In the genomic region with DNA sequence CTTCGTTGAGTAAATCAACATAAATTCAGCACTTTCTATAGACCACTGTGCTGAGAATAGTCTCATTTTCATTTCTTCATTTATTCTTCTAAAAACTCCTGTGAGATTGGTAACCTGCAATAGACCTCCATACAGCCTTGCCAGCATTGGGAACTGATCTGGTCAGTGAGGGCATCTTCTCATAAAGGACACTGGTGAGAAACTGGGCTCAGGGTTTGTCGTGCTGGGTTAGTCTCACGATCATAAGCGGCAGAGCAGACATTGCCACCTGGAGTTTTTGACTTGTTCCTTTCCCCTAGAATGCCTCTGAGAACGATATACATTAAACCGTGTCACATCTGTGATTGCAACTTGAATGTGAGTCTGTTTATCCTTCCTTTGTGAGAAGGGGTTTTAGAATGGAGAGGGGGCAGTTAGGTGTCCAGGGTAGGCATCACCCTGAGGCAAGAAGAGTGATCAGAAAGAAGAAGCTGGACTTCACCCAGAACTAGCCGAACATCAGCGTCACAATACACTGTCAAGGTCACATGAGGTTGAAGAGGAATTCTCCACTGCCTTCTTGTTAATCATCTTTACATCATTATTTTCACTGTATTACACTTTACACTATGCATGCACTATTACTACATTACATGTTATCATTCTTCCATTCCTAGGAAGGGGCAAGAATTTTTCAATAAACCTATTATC, we compare ENCODE assay signal across 13 cellular contexts. TPM values are rescaled to one million over a fixed set of nuclear protein-coding genes. Genes with fewer than 3 reads are reported as not detected.
DNase-seq lines count a peak whose midpoint lies in the region; ATAC-seq and TF ChIP-seq lines count a peak whose summit lies in the region.
"Had no signal": no experiment of that assay in that cellular context is flagged by ENCODE, and none has a peak within 500 bp of the region (broad histone marks: within the 10 kb centered on the region; RNA-seq: fewer than 3 reads in every experiment).

No MANE protein-coding gene starts in this region.

- peaks cover 10% of the 10 kb centered on the region for H3K4me1 ChIP-seq in CD4-positive, alpha-beta memory T cell (ENCODE audit: insufficient read depth, low read length)
- H3K4me1 ChIP-seq in GM23338 (ENCODE audit: insufficient read depth) (peaks cover 10% of the 10 kb centered on the region; the same call in 1 of the 2 replicates), ascending aorta (peaks cover 0 to 20% of the 10 kb centered on the region in 2 donors), left lung (peaks cover 0 to 5% of the 10 kb centered on the region in 2 donors)

- peaks cover 0 to 1% (median 0%) of the 10 kb centered on the region in 8 donors for H3K9me3 Mint-ChIP-seq in CD4-positive, alpha-beta memory T cell
- H3K9me3 Mint-ChIP-seq in GM23338 = peaks cover 3% of the 10 kb centered on the region; the same call in 1 of the 3 replicates
- no peaks in the 10 kb centered on the region for H3K9me3 Mint-ChIP-seq in natural killer cell

- no peak overlapping the region for H3K4me3 ChIP-seq in CD4-positive, alpha-beta memory T cell (ENCODE audit: low read length in 2 of 2)
- H3K4me3 ChIP-seq in GM23338 = peak overlapping the region; percentile 86; the same call in 1 of the 2 replicates
- H3K4me3 ChIP-seq in ascending aorta = peak overlapping the region; percentile 4 to 94
- H3K4me3 ChIP-seq in left lung = no peak overlapping the region

- H4K20me1 ChIP-seq in GM23338 (replicated peaks; ENCODE audit: insufficient read depth) = 0 out of 2 replicates have a peak, but pooled peaks cover 3% of the 10 kb centered on the region

- H3K36me3 Mint-ChIP-seq in CD4-positive, alpha-beta memory T cell = no peaks in the 10 kb centered on the region
- H3K36me3 Mint-ChIP-seq in GM23338 (ENCODE audit: low read depth) = no peaks in the 10 kb centered on the region
- no peaks in the 10 kb centered on the region for H3K36me3 Mint-ChIP-seq in natural killer cell

- peak overlapping the region in 6 of 8 donors; percentile 11 to 79 (median 52) for H3K4me3 Mint-ChIP-seq in CD4-positive, alpha-beta memory T cell
- H3K4me3 Mint-ChIP-seq in GM23338 (peak overlapping the region; percentile 88), natural killer cell (peak overlapping the region; percentile 85)

- H3F3A ChIP-seq in GM23338 (replicated peaks; ENCODE audit: low read depth) = no peaks in the 10 kb centered on the region

- CTCF ChIA-PET in CD4-positive, alpha-beta memory T cell (lab: Charles Lee; ENCODE audit: partially characterized antibody) = no interaction called here

- H2AFZ ChIP-seq in GM23338 = no peak overlapping the region

- no peak for DNase-seq in CD4-positive, alpha-beta memory T cell
- DNase-seq in GM23338 (ENCODE audit: low spot score) = no peak
- no peak for DNase-seq in ascending aorta (ENCODE audit: low spot score in 2 of 2)
- no peak for DNase-seq in natural killer cell
- DNase-seq in DMS114 treated with DMSO at 0.1 percent for 48 hours (lab: John Stamatoyannopoulos, UW; ENCODE audit: unreplicated experiment) = no peak
- no peak for DNase-seq in left lung
- no peak for DNase-seq in activated CD4-positive, CD25-positive, alpha-beta regulatory T cell treated with anti-CD3 and anti-CD28 coated beads, Interleukin-2, amount 50 U/mL, for 72 hours
- DNase-seq: DND-41; effector memory CD4-positive, alpha-beta T cell; foreskin keratinocyte; NCI-H2029 had no signal

- no peak for ATAC-seq in GM23338
- ATAC-seq in natural killer cell = no peak
- ATAC-seq in GM19324 (IDR thresholded peaks at IDR 0.05; ENCODE audit: low FRiP score, unreplicated experiment) = no peak
- no peak for ATAC-seq in left lung

- H3K9me2 ChIP-seq in GM23338 (ENCODE audit: insufficient read depth) = no peaks in the 10 kb centered on the region

- H3K27ac ChIP-seq in CD4-positive, alpha-beta memory T cell (ENCODE audit: low read depth, low read length) = no peak overlapping the region
- H3K27ac ChIP-seq in GM23338 (ENCODE audit: low read depth) = no peak overlapping the region
- peak overlapping the region; percentile 97 for H3K27ac ChIP-seq in ascending aorta
- H3K27ac ChIP-seq in left lung = no peak overlapping the region

- no peak overlapping the region for H3K4me2 ChIP-seq in GM23338

- H3K4me1 Mint-ChIP-seq in CD4-positive, alpha-beta memory T cell = peaks cover 9 to 21% (median 13%) of the 10 kb centered on the region in 4 donors
- H3K4me1 Mint-ChIP-seq in GM23338 = peaks cover 10% of the 10 kb centered on the region; the same call in 2 of the 3 replicates
- H3K4me1 Mint-ChIP-seq in natural killer cell = peaks cover 12 to 14% of the 10 kb centered on the region in 2 donors

- H3K27ac Mint-ChIP-seq in CD4-positive, alpha-beta memory T cell = no peak overlapping the region
- H3K27ac Mint-ChIP-seq in GM23338 = no peak overlapping the region
- H3K27ac Mint-ChIP-seq in natural killer cell = no peak overlapping the region

- peaks cover 16% of the 10 kb centered on the region for H3K27me3 ChIP-seq in CD4-positive, alpha-beta memory T cell (ENCODE audit: insufficient read depth, low read length)
- H3K27me3 ChIP-seq in GM23338 (ENCODE audit: insufficient read depth) = peaks cover 58% of the 10 kb centered on the region
- H3K27me3 ChIP-seq in ascending aorta = no peaks in the 10 kb centered on the region
- H3K27me3 ChIP-seq in left lung = peaks cover 0 to 55% of the 10 kb centered on the region in 2 donors
- H3K27me3 ChIP-seq: foreskin keratinocyte, vagina had no signal

- TF ChIP-seq CTCF in GM23338 (conservative IDR thresholded peaks at IDR 0.05; ENCODE audit: low read depth in 2 of 2) (no peak), ascending aorta (IDR thresholded peaks at IDR 0.05) (no peak), natural killer cell (IDR thresholded peaks at IDR 0.05) (no peak), left lung (IDR thresholded peaks at IDR 0.05) (no peak)

- peaks cover 41 to 54% of the 10 kb centered on the region in 2 donors for H3K27me3 Mint-ChIP-seq in CD4-positive, alpha-beta memory T cell
- peaks cover 31% of the 10 kb centered on the region for H3K27me3 Mint-ChIP-seq in GM23338 (ENCODE audit: insufficient read depth, low read depth, poor library complexity)
- H3K27me3 Mint-ChIP-seq in natural killer cell (ENCODE audit: low read depth in 2 of 2) = peaks cover 36 to 72% of the 10 kb centered on the region in 2 donors

- no peaks in the 10 kb centered on the region for H3K36me3 ChIP-seq in CD4-positive, alpha-beta memory T cell (ENCODE audit: insufficient read depth, low read length)
- H3K36me3 ChIP-seq in GM23338 (ENCODE audit: insufficient read depth) (no peaks in the 10 kb centered on the region), ascending aorta (no peaks in the 10 kb centered on the region), left lung (no peaks in the 10 kb centered on the region)
- H3K36me3 ChIP-seq: vagina had no signal

- H3K79me2 ChIP-seq in GM23338 (replicated peaks; ENCODE audit: insufficient read depth) = no peaks in the 10 kb centered on the region; the same call in 1 of the 2 replicates

- POLR2A ChIA-PET in CD4-positive, alpha-beta memory T cell (lab: Charles Lee; ENCODE audit: partially characterized antibody) = no interaction called here

- no peaks in the 10 kb centered on the region for H3K9me3 ChIP-seq in CD4-positive, alpha-beta memory T cell (ENCODE audit: control insufficient read depth in 1 of 2, low read length in 2 of 2)
- H3K9me3 ChIP-seq in ascending aorta = no peaks in the 10 kb centered on the region
- no peaks in the 10 kb centered on the region for H3K9me3 ChIP-seq in left lung
- H3K9me3 ChIP-seq: vagina had no signal

- intact Hi-C loops in CD4-positive, alpha-beta memory T cell (cut with micrococcal nuclease) = no loop called here
- intact Hi-C loops in ascending aorta (cut with DNase I) = loop anchor here (5.0 kb wide), 1 partner anchor 602 kb away; no protein-coding TSS in a partner anchor
- intact Hi-C loops in natural killer cell (cut with micrococcal nuclease) = no loop called here
- intact Hi-C loops in left lung (cut with DNase I) = no loop called here

TF ChIP-seq in GM23338, 12 proteins besides CTCF, POLR2A, EP300 and RAD21 (continues in another document):
- TF ChIP-seq, protein P1, sequence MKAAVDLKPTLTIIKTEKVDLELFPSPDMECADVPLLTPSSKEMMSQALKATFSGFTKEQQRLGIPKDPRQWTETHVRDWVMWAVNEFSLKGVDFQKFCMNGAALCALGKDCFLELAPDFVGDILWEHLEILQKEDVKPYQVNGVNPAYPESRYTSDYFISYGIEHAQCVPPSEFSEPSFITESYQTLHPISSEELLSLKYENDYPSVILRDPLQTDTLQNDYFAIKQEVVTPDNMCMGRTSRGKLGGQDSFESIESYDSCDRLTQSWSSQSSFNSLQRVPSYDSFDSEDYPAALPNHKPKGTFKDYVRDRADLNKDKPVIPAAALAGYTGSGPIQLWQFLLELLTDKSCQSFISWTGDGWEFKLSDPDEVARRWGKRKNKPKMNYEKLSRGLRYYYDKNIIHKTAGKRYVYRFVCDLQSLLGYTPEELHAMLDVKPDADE (IDR thresholded peaks at IDR 0.05) = no peak
- no peak for TF ChIP-seq EZH2 (IDR thresholded peaks at IDR 0.05; ENCODE audit: low read depth, unreplicated experiment)

RNA-seq across cellular contexts. Expression of a gene that starts 1.4 kb away (rescaled TPM):
- under 1 TPM; 0.06 to 0.25 TPM for total RNA-seq in CD4-positive, alpha-beta memory T cell
- 1 to 10 TPM in 1 of 2 donors, under 1 TPM in 1; 0.41 to 2.8 TPM for polyA plus RNA-seq in CD4-positive, alpha-beta memory T cell
- total RNA-seq in GM23338 (2014; rRNA removed; shearing (Covaris generic)) = 2.6 and 4.1 TPM in 2 replicates
- 5.1 and 6.7 TPM in 2 replicates for polyA plus RNA-seq in GM23338 (2016; fragmentation: Nextera tagmentation; extraction: Ambion mirVana)
- total RNA-seq in ascending aorta (20.5 TPM), natural killer cell (1 to 10 TPM in 1 of 3 donors, under 1 TPM in 2; 0.21 to 4.4 (median 0.25) TPM), left lung (10 to 100 TPM; 13.7 to 15.0 TPM)

Comparison
In these comparisons a context has a peak if more than half of its experiments do, and no peak if none do; other contexts are left out.
1. H3K27ac ChIP-seq: peak in ascending aorta (2 of 2); none in CD4-positive, alpha-beta memory T cell (single experiment), GM23338 (single experiment) and left lung (0 of 2).
2. H3K4me3 ChIP-seq: peak in GM23338 (single experiment) and ascending aorta (2 of 2); none in CD4-positive, alpha-beta memory T cell (0 of 2) and left lung (0 of 2).
3. Peak in every context shown above with its lines, with median percentiles within 50 percentile points of each other: H3K4me3 Mint-ChIP-seq.